15 cellular contexts compared by ENCODE assay signal in genomic region chr10:74738052-74738451, GRCh38.
DNase-seq lines count a peak whose midpoint lies in the region; ATAC-seq, FAIRE-seq and TF ChIP-seq lines count a peak whose summit lies in the region.
"Had no signal": no experiment of that assay in that cellular context is flagged by ENCODE, and none has a peak within 500 bp of the region (broad histone marks: within the 10 kb centered on the region; RNA-seq: fewer than 3 reads in every experiment).

No MANE protein-coding gene starts in this region.

- no peak overlapping the region for H3K4me2 ChIP-seq in HepG2 (ENCODE audit: low read depth, low read length)
- H3K4me2 ChIP-seq in SK-N-SH = no peak overlapping the region
- H3K4me2 ChIP-seq: smooth muscle cell had no signal

- FAIRE-seq in HepG2 (lab: Jason Lieb, UNC) = no peak

- TF ChIP-seq POLR2A in HepG2 (IDR thresholded peaks at IDR 0.05; ENCODE audit: insufficient read depth in 1 of 2, low read depth in 2 of 2, low read length in 2 of 2) = no peak
- TF ChIP-seq POLR2A in right lobe of liver (IDR thresholded peaks at IDR 0.05) = no peak
- TF ChIP-seq POLR2A in NB4 (IDR thresholded peaks at IDR 0.05; ENCODE audit: extremely low read depth, insufficient read length) = no peak

- H3K9ac ChIP-seq in HepG2 (ENCODE audit: insufficient read depth, low read depth, low read length) = no peak overlapping the region
- H3K9ac ChIP-seq in SK-N-SH = no peak overlapping the region

- no TSS peak for BruUV-seq in HepG2 (replicated peaks; lab: Mats Ljungman, UMichigan)

- H2AFZ ChIP-seq in HepG2 (ENCODE audit: low read length) (no peak overlapping the region), SK-N-SH (ENCODE audit: low read depth) (no peak overlapping the region)

- POLR2A ChIA-PET in HepG2 (lab: Yijun Ruan, JAX) (no interaction called here), SK-N-SH (lab: Yijun Ruan, JAX) (no interaction called here)

- H3K27ac ChIP-seq in HepG2 (ENCODE audit: extremely low read length, insufficient read depth, low read length) = no peak overlapping the region
- H3K27ac ChIP-seq in right lobe of liver = no peak overlapping the region
- no peak overlapping the region for H3K27ac ChIP-seq in SK-N-SH (ENCODE audit: low read depth in 2 of 2, low read length in 1 of 2)
- H3K27ac ChIP-seq: cardiac muscle cell, gastroesophageal sphincter had no signal

- WGBS in HepG2 (ENCODE audit: low lambda C conversion rate) = 0% methylated on average over 1 of the region's 1 CpG
- WGBS in right lobe of liver (ENCODE audit: insufficient coverage, low coverage, low lambda C conversion rate, missing lambda C conversion rate) = 45% methylated on average over 1 of the region's 1 CpG
- WGBS in SK-N-SH (ENCODE audit: low lambda C conversion rate) = 75% methylated on average over 1 of the region's 1 CpG

- peaks cover 6% of the 10 kb centered on the region; the same call in 1 of the 2 replicates for H3K4me1 ChIP-seq in HepG2 (ENCODE audit: insufficient read depth, low read length)
- no peaks in the 10 kb centered on the region for H3K4me1 ChIP-seq in right lobe of liver
- no peaks in the 10 kb centered on the region for H3K4me1 ChIP-seq in SK-N-SH (ENCODE audit: control insufficient read depth in 1 of 2, insufficient read depth in 2 of 2, low read depth in 1 of 2, low read length in 1 of 2)
- H3K4me1 ChIP-seq: gastroesophageal sphincter had no signal

- H4K20me1 ChIP-seq in HepG2 (ENCODE audit: insufficient read depth, low read length) (no peaks in the 10 kb centered on the region), SK-N-SH (ENCODE audit: insufficient read depth) (no peaks in the 10 kb centered on the region)

- DNase-seq in HepG2 (ENCODE audit: low spot score) = no peak
- DNase-seq in right lobe of liver = no peak
- DNase-seq in NB4 (ENCODE audit: low read depth) = peak; percentile 92
- DNase-seq in choroid plexus epithelial cell (ENCODE audit: low read depth) = peak; percentile 27
- DNase-seq in SK-N-SH = no peak
- DNase-seq in retina = no peak
- DNase-seq: activated T-cell treated with anti-CD3 and anti-CD28 coated beads, Interleukin-2, amount 50 U/mL, for 1 hour; NCI-H2227 treated with DMSO at 0.1 percent for 48 hours; stimulated activated naive CD8-positive, alpha-beta T cell treated with anti-CD3 and anti-CD28 coated beads, Interleukin-15, Interleukin-2, amounts not matched to agents 100 U/mL and 50 U/mL, for 24 hours; T-cell had no signal

- H3K27me3 ChIP-seq in HepG2 (ENCODE audit: control insufficient read depth in 1 of 2, insufficient read depth in 2 of 2, low read length in 2 of 2) = peaks cover 0 to 4% of the 10 kb centered on the region in 2 experiments; a peak in 1 of 5 replicates
- H3K27me3 ChIP-seq in right lobe of liver = no peaks in the 10 kb centered on the region
- H3K27me3 ChIP-seq in SK-N-SH (ENCODE audit: insufficient read depth) = no peaks in the 10 kb centered on the region
- H3K27me3 ChIP-seq: cardiac muscle cell, gastroesophageal sphincter had no signal

- H3K4me3 ChIP-seq in HepG2 (replicated peaks in 1 of 3; ENCODE audit: insufficient read depth in 1 of 3, low read depth in 2 of 3, low read length in 3 of 3) (no peak overlapping the region), right lobe of liver (no peak overlapping the region), NB4 (ENCODE audit: low read depth, low read length) (no peak overlapping the region), choroid plexus epithelial cell (ENCODE audit: low read depth, low read length) (no peak overlapping the region), SK-N-SH (ENCODE audit: low read depth in 2 of 2, low read length in 1 of 2) (no peak overlapping the region)
- H3K4me3 ChIP-seq: cardiac muscle cell, gastroesophageal sphincter, smooth muscle cell had no signal

- TF ChIP-seq CTCF in HepG2 (CRISPR knock-in tag; IDR thresholded peaks at IDR 0.05) (no peak), right lobe of liver (IDR thresholded peaks at IDR 0.05) (peak in 1 of 4 donors; percentile 9), NB4 (IDR thresholded peaks at IDR 0.05; ENCODE audit: low read depth, low read length) (peak; percentile 34), choroid plexus epithelial cell (conservative IDR thresholded peaks at IDR 0.05; ENCODE audit: low read depth, low read length) (peak; percentile 36), SK-N-SH (IDR thresholded peaks at IDR 0.05) (no peak)

- no peaks in the 10 kb centered on the region for H3K79me2 ChIP-seq in HepG2 (ENCODE audit: insufficient read depth, low read length)
- H3K79me2 ChIP-seq in SK-N-SH (ENCODE audit: insufficient read depth) = no peaks in the 10 kb centered on the region

- in situ Hi-C loops in HepG2 (cut with HindIII; ENCODE audit: extremely low pct_ligation_motif_present, low pct_unique_long_range_greater_than_20kb) = no loop called here

- ATAC-seq in HepG2 (no peak), right lobe of liver (no peak), GM19455 (IDR thresholded peaks at IDR 0.05; ENCODE audit: unreplicated experiment) (no peak), GM19452 (IDR thresholded peaks at IDR 0.05; ENCODE audit: unreplicated experiment) (no peak)
- ATAC-seq: gastroesophageal sphincter; stimulated activated naive CD8-positive, alpha-beta T cell treated with anti-CD3 and anti-CD28 coated beads, Interleukin-15, Interleukin-2, amounts not matched to agents 100 U/mL and 50 U/mL, for 24 hours had no signal

- no peaks in the 10 kb centered on the region for H3K9me2 ChIP-seq in SK-N-SH

- H3F3A ChIP-seq in SK-N-SH (replicated peaks; ENCODE audit: insufficient read depth) = no peaks in the 10 kb centered on the region

- H3K36me3 ChIP-seq in HepG2 (replicated peaks in 1 of 2; ENCODE audit: control insufficient read depth in 1 of 2, insufficient read depth in 2 of 2, low read length in 2 of 2) = no peaks in the 10 kb centered on the region
- H3K36me3 ChIP-seq in right lobe of liver = no peaks in the 10 kb centered on the region
- no peaks in the 10 kb centered on the region for H3K36me3 ChIP-seq in SK-N-SH (replicated peaks in 1 of 2; ENCODE audit: control insufficient read depth in 1 of 2, insufficient read depth in 2 of 2, low read length in 1 of 2)
- H3K36me3 ChIP-seq: cardiac muscle cell, gastroesophageal sphincter had no signal

- intact Hi-C loops in HepG2 (cut with micrococcal nuclease; ENCODE audit: unreplicated experiment) = no loop called here
- intact Hi-C loops in right lobe of liver (cut with DNase I) = no loop called here

- TF ChIP-seq EP300 in HepG2 (IDR thresholded peaks at IDR 0.05; ENCODE audit: low read depth in 2 of 2, low read length in 2 of 2) = no peak
- no peak for TF ChIP-seq EP300 in HepG2 (CRISPR knock-in tag; IDR thresholded peaks at IDR 0.05; ENCODE audit: borderline replicate concordance)
- no peak for TF ChIP-seq EP300 in SK-N-SH (IDR thresholded peaks at IDR 0.05; ENCODE audit: borderline replicate concordance in 1 of 2, low read depth in 1 of 2, low read length in 1 of 2)

- no peaks in the 10 kb centered on the region for H3K9me3 ChIP-seq in HepG2 (ENCODE audit: low read length)
- H3K9me3 ChIP-seq in right lobe of liver = peaks cover 0 to 4% (median 0%) of the 10 kb centered on the region in 4 donors
- no peaks in the 10 kb centered on the region for H3K9me3 ChIP-seq in SK-N-SH
- H3K9me3 ChIP-seq: gastroesophageal sphincter had no signal

- CTCF ChIA-PET in HepG2 (lab: Yijun Ruan, JAX; ENCODE audit: low intra/inter-chr PET ratio, low total read pairs) = no interaction called here
- CTCF ChIA-PET in SK-N-SH (lab: Yijun Ruan, JAX) = interaction anchor here (1.2 kb wide), 2 partner anchors 10 to 60 kb away, joined by 3 read pairs; no protein-coding TSS in a partner anchor

- TF ChIP-seq RAD21 in HepG2 (CRISPR knock-in tag; IDR thresholded peaks at IDR 0.05) (no peak), SK-N-SH (IDR thresholded peaks at IDR 0.05; ENCODE audit: low read length) (no peak)

TF ChIP-seq in HepG2, 621 proteins besides CTCF, POLR2A, EP300 and RAD21:
- TF ChIP-seq STAG1 (CRISPR knock-in tag; IDR thresholded peaks at IDR 0.05) (peak; percentile 10; the same call in 1 of the 2 replicates), SRSF4 (IDR thresholded peaks at IDR 0.05; ENCODE audit: low read depth, low read length, poor library complexity, severe bottlenecking) (no peak)

TF ChIP-seq in SK-N-SH, 30 proteins besides CTCF, POLR2A, EP300 and RAD21:
- TF ChIP-seq TAF1 (IDR thresholded peaks at IDR 0.05; ENCODE audit: borderline replicate concordance, low read depth, low read length) = no peak

Comparison
In these comparisons a context has a peak if more than half of its experiments do, and no peak if none do; other contexts are left out.
1. DNase-seq: peak in NB4 (single experiment) and choroid plexus epithelial cell (single experiment); none in HepG2 (single experiment), right lobe of liver (0 of 3), SK-N-SH (single experiment) and retina (single experiment).
2. CTCF ChIP-seq: peak in NB4 (single experiment) and choroid plexus epithelial cell (single experiment); none in HepG2 (single experiment) and SK-N-SH (single experiment).